ENCODE assay signal across 1 cellular context in genomic region chr1:61241411-61241838, GRCh38.
A peak's percentile ranks its signal among the peaks of the same experiment; 100 is the strongest.
TF ChIP-seq lines count a peak whose summit lies in the region.

No MANE protein-coding gene starts in this region.

TF ChIP-seq in K562, 482 proteins besides CTCF, POLR2A, EP300 and RAD21 (continued from another document):
- no peak for TF ChIP-seq ZNF395 (CRISPR knock-in tag; IDR thresholded peaks at IDR 0.05)
- TF ChIP-seq SMAD3 (CRISPR knock-in tag; conservative IDR thresholded peaks at IDR 0.05): no peak
- no peak for TF ChIP-seq MCM2 (IDR thresholded peaks at IDR 0.05; ENCODE audit: low read depth)
- TF ChIP-seq ZNF165 (CRISPR knock-in tag; IDR thresholded peaks at IDR 0.05; ENCODE audit: borderline replicate concordance): no peak
- TF ChIP-seq ZNF740 (CRISPR knock-in tag; IDR thresholded peaks at IDR 0.05): no peak
- TF ChIP-seq ZNF740 (tag; IDR thresholded peaks at IDR 0.05): no peak; a peak in 1 of 4 replicates
- 0 out of 2 replicates have a peak, but pooled peaks have one; percentile 35 for TF ChIP-seq BACH1 (tag; IDR thresholded peaks at IDR 0.05)
- TF ChIP-seq RBFOX2 (IDR thresholded peaks at IDR 0.05; ENCODE audit: low read depth, low read length): no peak
- TF ChIP-seq CBX3 (IDR thresholded peaks at IDR 0.05; ENCODE audit: borderline replicate concordance in 1 of 2, low read length in 2 of 2): no peak
- TF ChIP-seq SMAD4 (CRISPR knock-in tag; conservative IDR thresholded peaks at IDR 0.05): 0 out of 2 replicates have a peak, but pooled peaks have one; percentile 22
- no peak for TF ChIP-seq ZNF76 (CRISPR knock-in tag; IDR thresholded peaks at IDR 0.05; ENCODE audit: borderline replicate concordance)
- TF ChIP-seq PCBP1 (IDR thresholded peaks at IDR 0.05; ENCODE audit: low read depth, low read length, poor library complexity, severe bottlenecking): no peak
- no peak for TF ChIP-seq GTF2F1 (IDR thresholded peaks at IDR 0.05; ENCODE audit: low read depth, low read length)
- peak; percentile 98 for TF ChIP-seq KAT8 (IDR thresholded peaks at IDR 0.05; ENCODE audit: low read depth)
- no peak for TF ChIP-seq MYNN (IDR thresholded peaks at IDR 0.05)
- no peak for TF ChIP-seq MYNN (CRISPR knock-in tag; IDR thresholded peaks at IDR 0.05)
- TF ChIP-seq CREM (IDR thresholded peaks at IDR 0.05; ENCODE audit: low read depth): no peak
- TF ChIP-seq SIRT6 (IDR thresholded peaks at IDR 0.05; ENCODE audit: low read depth, low read length): no peak
- TF ChIP-seq ID3 (CRISPR knock-in tag; IDR thresholded peaks at IDR 0.05): no peak
- TF ChIP-seq ID3 (tag; IDR thresholded peaks at IDR 0.05): peak; percentile 75
- TF ChIP-seq ZNF318 (IDR thresholded peaks at IDR 0.05; ENCODE audit: borderline replicate concordance in 1 of 2, low read depth in 1 of 2): no peak
- peak; percentile 93; the same call in 1 of the 2 replicates for TF ChIP-seq ZC3H11A (IDR thresholded peaks at IDR 0.05; ENCODE audit: low read depth, low read length)
- no peak for TF ChIP-seq ZNF507 (tag; conservative IDR thresholded peaks at IDR 0.05)
- TF ChIP-seq IRF9 (tag; IDR thresholded peaks at IDR 0.05): peak; percentile 41; the same call in 1 of the 2 replicates
- TF ChIP-seq IRF1 (CRISPR knock-in tag; IDR thresholded peaks at IDR 0.05; ENCODE audit: borderline replicate concordance): no peak
- TF ChIP-seq ZNF197 (CRISPR knock-in tag; IDR thresholded peaks at IDR 0.05; ENCODE audit: low read depth): no peak
- TF ChIP-seq CGGBP1 (CRISPR knock-in tag; IDR thresholded peaks at IDR 0.05): no peak
- peak; percentile 52; the same call in 1 of the 2 replicates for TF ChIP-seq ZNF175 (CRISPR knock-in tag; IDR thresholded peaks at IDR 0.05; ENCODE audit: low read depth)
